ENCODE assay signal across 20 cellular contexts in the genomic region with DNA sequence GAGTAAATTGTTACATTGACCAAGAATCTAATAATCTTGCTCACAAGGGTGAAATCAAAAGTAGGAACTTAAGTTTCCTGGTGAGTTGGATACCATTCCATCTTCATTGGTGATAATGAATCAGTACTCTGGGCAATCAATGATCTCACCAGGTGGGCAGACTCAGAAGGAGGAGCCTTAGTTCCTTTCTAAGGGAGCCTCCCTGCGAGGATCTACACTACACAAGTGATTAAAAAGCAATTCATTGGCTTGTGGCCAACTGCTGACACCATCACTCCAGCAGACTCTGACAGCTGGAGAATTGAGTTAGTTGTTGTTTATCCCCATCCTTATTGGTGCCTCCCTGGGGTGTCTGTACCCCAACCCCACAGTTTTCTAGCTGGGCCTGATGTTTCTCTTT.
DNase-seq lines count a peak whose midpoint lies in the region; ATAC-seq and TF ChIP-seq lines count a peak whose summit lies in the region.
"Had no signal": no experiment of that assay in that cellular context is flagged by ENCODE, and none has a peak within 500 bp of the region (broad histone marks: within the 10 kb centered on the region; RNA-seq: fewer than 3 reads in every experiment).

No MANE protein-coding gene starts in this region.

- H3K9me3 Mint-ChIP-seq in WTC11 (no peaks in the 10 kb centered on the region), neural progenitor cell (no peaks in the 10 kb centered on the region), nephron progenitor cell (peaks cover 4% of the 10 kb centered on the region)
- H3K9me3 Mint-ChIP-seq in stimulated activated memory B cell treated with anti-CD40 and anti-IgM and Interleukin-4, amounts not matched to agents 10 μg/mL and 1 μg/mL and 100 μg/mL, for 72 hours: no peaks in the 10 kb centered on the region
- H3K9me3 Mint-ChIP-seq in stimulated activated effector memory CD8-positive, alpha-beta T cell treated with anti-CD3 and anti-CD28 coated beads, Interleukin-12 subunit alpha, Interleukin-12 subunit beta, amount 100 ng/mL, for 72 hours: no peaks in the 10 kb centered on the region

- H3K4me1 Mint-ChIP-seq in WTC11 (peaks cover 6% of the 10 kb centered on the region), neural progenitor cell (peaks cover 9% of the 10 kb centered on the region), nephron progenitor cell (no peaks in the 10 kb centered on the region)
- H3K4me1 Mint-ChIP-seq in stimulated activated memory B cell treated with anti-CD40 and anti-IgM and Interleukin-4, amounts not matched to agents 10 μg/mL and 1 μg/mL and 100 μg/mL, for 72 hours: no peaks in the 10 kb centered on the region
- H3K4me1 Mint-ChIP-seq in stimulated activated effector memory CD8-positive, alpha-beta T cell treated with anti-CD3 and anti-CD28 coated beads, Interleukin-12 subunit alpha, Interleukin-12 subunit beta, amount 100 ng/mL, for 72 hours: no peaks in the 10 kb centered on the region
- H3K4me1 Mint-ChIP-seq: CD14-positive monocyte had no signal

- H3K4me3 Mint-ChIP-seq in WTC11 (no peak overlapping the region), neural progenitor cell (no peak overlapping the region), nephron progenitor cell (no peak overlapping the region)
- H3K4me3 Mint-ChIP-seq in stimulated activated memory B cell treated with anti-CD40 and anti-IgM and Interleukin-4, amounts not matched to agents 10 μg/mL and 1 μg/mL and 100 μg/mL, for 72 hours: no peak overlapping the region
- H3K4me3 Mint-ChIP-seq in stimulated activated effector memory CD8-positive, alpha-beta T cell treated with anti-CD3 and anti-CD28 coated beads, Interleukin-12 subunit alpha, Interleukin-12 subunit beta, amount 100 ng/mL, for 72 hours: no peak overlapping the region
- H3K4me3 Mint-ChIP-seq: CD14-positive monocyte; stimulated activated naive CD8-positive, alpha-beta T cell treated with anti-CD3 and anti-CD28 coated beads, Interleukin-15, amount 100 ng/mL, for 72 hours had no signal

- H3K27ac Mint-ChIP-seq in WTC11 (no peak overlapping the region), neural progenitor cell (no peak overlapping the region), nephron progenitor cell (no peak overlapping the region)
- no peak overlapping the region for H3K27ac Mint-ChIP-seq in stimulated activated memory B cell treated with anti-CD40 and anti-IgM and Interleukin-4, amounts not matched to agents 10 μg/mL and 1 μg/mL and 100 μg/mL, for 72 hours
- no peak overlapping the region for H3K27ac Mint-ChIP-seq in stimulated activated effector memory CD8-positive, alpha-beta T cell treated with anti-CD3 and anti-CD28 coated beads, Interleukin-12 subunit alpha, Interleukin-12 subunit beta, amount 100 ng/mL, for 72 hours
- H3K27ac Mint-ChIP-seq: CD14-positive monocyte; stimulated activated naive CD8-positive, alpha-beta T cell treated with anti-CD3 and anti-CD28 coated beads, Interleukin-15, amount 100 ng/mL, for 72 hours had no signal

- no peak for TF ChIP-seq CTCF in WTC11 (IDR thresholded peaks at IDR 0.05)
- TF ChIP-seq CTCF in neural progenitor cell (IDR thresholded peaks at IDR 0.05): no peak
- no peak for TF ChIP-seq CTCF in nephron progenitor cell (IDR thresholded peaks at IDR 0.05)

- no peaks in the 10 kb centered on the region; the same call in 1 of the 2 replicates for H3K27me3 Mint-ChIP-seq in WTC11 (ENCODE audit: low read depth)
- H3K27me3 Mint-ChIP-seq in neural progenitor cell (ENCODE audit: insufficient read depth, low read depth): peaks cover 5% of the 10 kb centered on the region
- H3K27me3 Mint-ChIP-seq in stimulated activated memory B cell treated with anti-CD40 and anti-IgM and Interleukin-4, amounts not matched to agents 10 μg/mL and 1 μg/mL and 100 μg/mL, for 72 hours: peaks cover 36% of the 10 kb centered on the region
- H3K27me3 Mint-ChIP-seq in nephron progenitor cell (ENCODE audit: low read depth, poor library complexity): peaks cover 15% of the 10 kb centered on the region

- no peaks in the 10 kb centered on the region for H3K79me2 ChIP-seq in neural progenitor cell (ENCODE audit: low read depth)

- H3K9ac ChIP-seq in neural progenitor cell: no peak overlapping the region

- H3K27me3 ChIP-seq in neural progenitor cell: no peaks in the 10 kb centered on the region
- H3K27me3 ChIP-seq: cardiac muscle cell had no signal

- POLR2A ChIA-PET in WTC11 (lab: Charles Lee): no interaction called here

- H3K36me3 ChIP-seq in neural progenitor cell: no peaks in the 10 kb centered on the region
- H3K36me3 ChIP-seq: cardiac muscle cell, neutrophil had no signal

- H3K4me3 ChIP-seq in neural progenitor cell: no peak overlapping the region
- H3K4me3 ChIP-seq: A549, cardiac muscle cell had no signal

- peaks cover 11% of the 10 kb centered on the region for H3K4me1 ChIP-seq in neural progenitor cell
- H3K4me1 ChIP-seq: A549 had no signal

- no peaks in the 10 kb centered on the region for H4K20me1 ChIP-seq in neural progenitor cell (ENCODE audit: low read depth)

- H3K4me2 ChIP-seq in neural progenitor cell: peak overlapping the region; percentile 46
- H3K4me2 ChIP-seq: A549 had no signal

- peak; percentile 80 for ATAC-seq in WTC11
- no peak for ATAC-seq in stimulated activated memory B cell treated with anti-CD40 and anti-IgM and Interleukin-4, amounts not matched to agents 10 μg/mL and 1 μg/mL and 100 μg/mL, for 72 hours
- ATAC-seq in stimulated activated effector memory CD8-positive, alpha-beta T cell treated with anti-CD3 and anti-CD28 coated beads, Interleukin-12 subunit alpha, Interleukin-12 subunit beta, amount 100 ng/mL, for 72 hours: no peak
- ATAC-seq: A549; stimulated activated naive CD8-positive, alpha-beta T cell treated with anti-CD3 and anti-CD28 coated beads, Interleukin-15, amount 100 ng/mL, for 72 hours had no signal

- CTCF ChIA-PET in WTC11 (lab: Charles Lee): interaction anchor here (0.6 kb wide), 1 partner anchor 8 kb away, joined by 4 read pairs; no protein-coding TSS in a partner anchor

- H3K27ac ChIP-seq in neural progenitor cell: no peak overlapping the region
- H3K27ac ChIP-seq: A549, cardiac muscle cell, neutrophil had no signal

- H3K9me3 ChIP-seq in neural progenitor cell (ENCODE audit: low read depth): no peaks in the 10 kb centered on the region
- H3K9me3 ChIP-seq: A549, neutrophil had no signal

- H2AFZ ChIP-seq in neural progenitor cell (replicated peaks): no peak overlapping the region

- DNase-seq in NCI-H2029 (lab: John Stamatoyannopoulos, UW): peak; percentile 0
- no peak for DNase-seq in NCI-H2029 treated with DMSO at 0.1 percent for 48 hours (lab: John Stamatoyannopoulos, UW)
- peak; percentile 70 for DNase-seq in NCI-H2171 treated with DMSO at 0.1 percent for 48 hours (lab: John Stamatoyannopoulos, UW)
- no peak for DNase-seq in WTC11 (ENCODE audit: low spot score)
- DNase-seq in neural progenitor cell (ENCODE audit: low spot score): peak; percentile 24
- no peak for DNase-seq in stimulated activated effector memory CD8-positive, alpha-beta T cell treated with anti-CD3 and anti-CD28 coated beads, Interleukin-12 subunit alpha, Interleukin-12 subunit beta, amount 100 ng/mL, for 72 hours (ENCODE audit: low spot score in 2 of 2)
- DNase-seq in nephron progenitor cell: no peak
- DNase-seq: activated CD4-positive, CD25-positive, alpha-beta regulatory T cell; effector CD8-positive, alpha-beta T cell; GOT3; hippocampal formation; NCI-H2081 treated with DMSO at 0.1 percent for 48 hours; SIG-M5; stimulated activated CD4-positive, alpha-beta T cell treated with anti-CD3 and anti-CD28 coated beads, Interleukin-15, amount 100 ng/mL, for 24 hours; stimulated activated naive CD8-positive, alpha-beta T cell treated with anti-CD3 and anti-CD28 coated beads, Interleukin-15, amount 100 ng/mL, for 72 hours had no signal

- H3K36me3 Mint-ChIP-seq in WTC11 (no peaks in the 10 kb centered on the region), neural progenitor cell (no peaks in the 10 kb centered on the region), nephron progenitor cell (ENCODE audit: low read depth) (no peaks in the 10 kb centered on the region)
- no peaks in the 10 kb centered on the region for H3K36me3 Mint-ChIP-seq in stimulated activated memory B cell treated with anti-CD40 and anti-IgM and Interleukin-4, amounts not matched to agents 10 μg/mL and 1 μg/mL and 100 μg/mL, for 72 hours
- H3K36me3 Mint-ChIP-seq in stimulated activated effector memory CD8-positive, alpha-beta T cell treated with anti-CD3 and anti-CD28 coated beads, Interleukin-12 subunit alpha, Interleukin-12 subunit beta, amount 100 ng/mL, for 72 hours: no peaks in the 10 kb centered on the region
- H3K36me3 Mint-ChIP-seq: CD14-positive monocyte had no signal

- no peaks in the 10 kb centered on the region for H3F3A ChIP-seq in neural progenitor cell (ENCODE audit: low read depth)

TF ChIP-seq in WTC11, 78 proteins besides CTCF, POLR2A, EP300 and RAD21 (continues in another document):
- TF ChIP-seq STAT6 (CRISPR knock-in tag; conservative IDR thresholded peaks at IDR 0.05; ENCODE audit: low read depth): no peak

Comparison
In these comparisons a context has a peak if more than half of its experiments do, and no peak if none do; other contexts are left out.
1. DNase-seq: peak in NCI-H2029 (single experiment), NCI-H2171 treated with DMSO at 0.1 percent for 48 hours (single experiment) and neural progenitor cell (single experiment); none in NCI-H2029 treated with DMSO at 0.1 percent for 48 hours (single experiment), WTC11 (single experiment), stimulated activated effector memory CD8-positive, alpha-beta T cell treated with anti-CD3 and anti-CD28 coated beads, Interleukin-12 subunit alpha, Interleukin-12 subunit beta, amount 100 ng/mL, for 72 hours (0 of 2) and nephron progenitor cell (single experiment).